ENCODE assay signal across 18 cellular contexts in genomic region chr15:35925634-35926380, GRCh38.
A peak's percentile ranks its signal among the peaks of the same experiment; 100 is the strongest.
DNase-seq lines count a peak whose midpoint lies in the region; ATAC-seq and FAIRE-seq lines count a peak whose summit lies in the region.
"Had no signal": no experiment of that assay in that cellular context is flagged by ENCODE, and none has a peak within 500 bp of the region (broad histone marks: within the 10 kb centered on the region; RNA-seq: fewer than 3 reads in every experiment).

No MANE protein-coding gene starts in this region.

- ATAC-seq in HG02885 (IDR thresholded peaks at IDR 0.05; ENCODE audit: poor library complexity, unreplicated experiment) (no peak), GM18873 (IDR thresholded peaks at IDR 0.05; ENCODE audit: low FRiP score, unreplicated experiment) (no peak)

- FAIRE-seq in RCC 7860 (lab: Jason Lieb, UNC), result no peak

- no peaks in the 10 kb centered on the region for H3K79me1 ChIP-seq in trophoblast cell (ENCODE audit: low read length)

- no peak overlapping the region for H2AFZ ChIP-seq in trophoblast cell (ENCODE audit: insufficient read depth, low read length, poor library complexity)

- H4K12ac ChIP-seq in trophoblast cell (ENCODE audit: low read depth, low read length), result no peak overlapping the region

- no peak overlapping the region for H3K9ac ChIP-seq in trophoblast cell (ENCODE audit: low read length)
- H3K9ac ChIP-seq: BLaER1 had no signal

- H3K18ac ChIP-seq in trophoblast cell (ENCODE audit: low read length), result no peak overlapping the region

- H3K4ac ChIP-seq in trophoblast cell (ENCODE audit: low read depth, low read length), result no peak overlapping the region

- H3K27me3 ChIP-seq in trophoblast cell (ENCODE audit: insufficient read depth, low read length), result no peaks in the 10 kb centered on the region
- H3K27me3 ChIP-seq: BLaER1, right atrium auricular region, SJSA1 had no signal

- no peaks in the 10 kb centered on the region for H3K79me2 ChIP-seq in trophoblast cell (ENCODE audit: control insufficient read depth, insufficient read depth, low read length, poor library complexity)

- no peak overlapping the region for H2BK12ac ChIP-seq in trophoblast cell (ENCODE audit: low read length)

- no peak overlapping the region for H3K4me3 ChIP-seq in trophoblast cell (ENCODE audit: low read depth, low read length)
- H3K4me3 ChIP-seq: BLaER1, right atrium auricular region, SJSA1 had no signal

- H3K23ac ChIP-seq in trophoblast cell (ENCODE audit: low read length), result no peak overlapping the region

- no peak overlapping the region for H3K14ac ChIP-seq in trophoblast cell (ENCODE audit: low read length)

- peaks cover 0 to 2% of the 10 kb centered on the region in 2 experiments for H3K4me1 ChIP-seq in trophoblast cell (ENCODE audit: control insufficient read depth in 1 of 2, insufficient read depth in 2 of 2, low read length in 2 of 2)
- H3K4me1 ChIP-seq: BLaER1, right atrium auricular region, SJSA1 had no signal

- H3K27ac ChIP-seq in epithelial cell of prostate (no peak overlapping the region), trophoblast cell (ENCODE audit: low read depth, low read length) (no peak overlapping the region)
- H3K27ac ChIP-seq: BLaER1, right atrium auricular region, SJSA1 had no signal

- no peak overlapping the region for H2AK5ac ChIP-seq in trophoblast cell (ENCODE audit: low read length)

- H3K4me2 ChIP-seq in trophoblast cell (ENCODE audit: low read length), result no peak overlapping the region
- H3K4me2 ChIP-seq: BLaER1 had no signal

- no peak overlapping the region for H2BK120ac ChIP-seq in trophoblast cell (ENCODE audit: insufficient read depth, low read length, poor library complexity)

- peak; percentile 32 for DNase-seq in ELR (ENCODE audit: low read depth)
- peak; percentile 8 for DNase-seq in RCC 7860 (ENCODE audit: low spot score)
- peak; percentile 72 for DNase-seq in epithelial cell of prostate (ENCODE audit: low read depth, low spot score)
- peak; percentile 32 to 69 for DNase-seq in trophoblast cell
- DNase-seq in DMS153 treated with DMSO at 0.1 percent for 48 hours (lab: John Stamatoyannopoulos, UW; ENCODE audit: unreplicated experiment), result no peak
- DNase-seq: activated CD4-positive, alpha-beta T cell treated with anti-CD3 and anti-CD28 coated beads for 4 hours; activated CD8-positive, alpha-beta memory T cell treated with anti-CD3 and anti-CD28 coated beads, Interleukin-2, amount 50 U/mL, for 48 hours; activated naive CD4-positive, alpha-beta T cell treated with anti-CD3 and anti-CD28 coated beads for 36 hours; DMS79; GOT3; NCI-H1048; NCI-H2171; nephron progenitor cell had no signal

- H4K8ac ChIP-seq in trophoblast cell (ENCODE audit: low read depth, low read length), result no peak overlapping the region

- H2BK5ac ChIP-seq in trophoblast cell (ENCODE audit: low read depth, low read length, poor library complexity), result no peak overlapping the region

- H3K9me3 ChIP-seq in trophoblast cell (ENCODE audit: insufficient read depth, low read depth, low read length), result no peaks in the 10 kb centered on the region
- H3K9me3 ChIP-seq: BLaER1, right atrium auricular region, SJSA1 had no signal

- no peaks in the 10 kb centered on the region for H3K36me3 ChIP-seq in trophoblast cell (ENCODE audit: control insufficient read depth in 1 of 2, insufficient read depth in 2 of 2, low read length in 2 of 2)
- H3K36me3 ChIP-seq: BLaER1, right atrium auricular region, SJSA1 had no signal

- WGBS in trophoblast cell (ENCODE audit: extremely low coverage, insufficient coverage, insufficient read length), result no CpG with 5 or more reads among the region's 6 CpGs

- no peak overlapping the region for H4K91ac ChIP-seq in trophoblast cell (ENCODE audit: low read depth, low read length)
